In genomic region chr7:136714062-136714461, GRCh38 we compare ENCODE assay signal across 7 cellular contexts.
"Had no signal": no experiment of that assay in that cellular context is flagged by ENCODE, and none has a peak within 500 bp of the region (broad histone marks: within the 10 kb centered on the region; RNA-seq: fewer than 3 reads in every experiment).

No MANE protein-coding gene starts in this region.

- H3K36me3 Mint-ChIP-seq: IgD-negative memory B cell had no signal

- H3K9ac ChIP-seq: KMS-11 had no signal

- H3K4me2 ChIP-seq: KMS-11 had no signal

- H3K4me3 Mint-ChIP-seq: IgD-negative memory B cell had no signal

- H3K27ac Mint-ChIP-seq: IgD-negative memory B cell had no signal

- H3K27me3 Mint-ChIP-seq: IgD-negative memory B cell had no signal

- FAIRE-seq: HTR-8/SVneo had no signal

- H3K27ac ChIP-seq: HL-60, KMS-11 had no signal

- DNase-seq: Karpas-422, KBM-7, KG1 had no signal
